In the genomic region with DNA sequence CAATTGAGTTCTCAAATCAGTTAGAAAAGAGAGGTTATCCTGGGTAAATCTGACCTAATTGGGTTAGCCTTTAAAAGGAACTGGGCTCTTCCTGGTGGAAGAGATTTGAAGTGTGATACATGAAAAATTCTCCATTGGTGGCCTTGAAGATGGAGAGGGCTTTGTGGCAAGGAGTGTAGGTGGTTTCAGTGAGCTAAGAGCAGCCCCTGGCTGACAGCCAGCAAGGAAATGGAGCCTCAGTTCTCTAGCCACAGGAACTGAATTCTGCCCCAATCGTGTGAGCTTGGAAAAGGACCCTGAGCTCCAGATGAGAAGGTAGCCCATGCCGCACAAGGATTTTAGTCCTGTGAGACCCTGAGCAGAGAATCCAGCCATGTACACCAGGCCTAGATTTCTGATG, we compare ENCODE assay signal across 21 cellular contexts. TPM values are rescaled to one million over a fixed set of nuclear protein-coding genes. Genes with fewer than 3 reads are reported as not detected.
A peak's percentile ranks its signal among the peaks of the same experiment; 100 is the strongest.
DNase-seq lines count a peak whose midpoint lies in the region; ATAC-seq and TF ChIP-seq lines count a peak whose summit lies in the region.
"Had no signal": no experiment of that assay in that cellular context is flagged by ENCODE, and none has a peak within 500 bp of the region (broad histone marks: within the 10 kb centered on the region; RNA-seq: fewer than 3 reads in every experiment).

No MANE protein-coding gene starts in this region.

- no peak overlapping the region for H3K27ac Mint-ChIP-seq in activated CD8-positive, alpha-beta T cell treated with anti-CD3 and anti-CD28 coated beads, Interleukin-2, amount 10 ng/mL, durations not matched to agents 7 days and 5 days
- H3K27ac Mint-ChIP-seq: activated B cell treated with CpG ODN at 0.5 μM for 24 hours; activated T-helper 1 cell treated with anti-CD3 and anti-CD28 coated beads, Interleukin-12 subunit alpha, Interleukin-12 subunit beta, Interleukin-2, Interleukin-4 antibody, amounts not matched to agents 30 ng/mL and 10 ng/mL and 1 ng/mL, durations not matched to agents 14 hours and 24 hours and 36 hours; stimulated activated memory B cell treated with anti-CD40 and anti-IgM and Interleukin-4, amounts not matched to agents 10 μg/mL and 1 μg/mL and 100 μg/mL, for 72 hours; T-helper 1 cell treated with Interleukin-12 subunit alpha and Interleukin-12 subunit beta and Interleukin-4 antibody, amounts not matched to agents 30 μg/mL and 1 μg/mL, for 36 hours had no signal

- H3K4me1 Mint-ChIP-seq in activated CD8-positive, alpha-beta T cell treated with anti-CD3 and anti-CD28 coated beads, Interleukin-2, amount 10 ng/mL, durations not matched to agents 7 days and 5 days (ENCODE audit: low read depth): peaks cover 10% of the 10 kb centered on the region
- H3K4me1 Mint-ChIP-seq: CD14-positive monocyte; stimulated activated memory B cell treated with anti-CD40 and anti-IgM and Interleukin-4, amounts not matched to agents 10 μg/mL and 1 μg/mL and 100 μg/mL, for 72 hours had no signal

- no peaks in the 10 kb centered on the region for H3K4me1 ChIP-seq in upper lobe of right lung

- H3K4me3 ChIP-seq in upper lobe of right lung: no peak overlapping the region
- H3K4me3 ChIP-seq: A549, adrenal gland, transverse colon had no signal

- no peaks in the 10 kb centered on the region for H3K9me3 ChIP-seq in upper lobe of right lung
- H3K9me3 ChIP-seq: A549, adrenal gland, transverse colon had no signal

- peak; percentile 49 for ATAC-seq in activated CD8-positive, alpha-beta T cell treated with anti-CD3 and anti-CD28 coated beads, Interleukin-2, amount 10 ng/mL, durations not matched to agents 7 days and 5 days
- ATAC-seq in upper lobe of right lung: peak; percentile 12
- ATAC-seq in GM21619 (IDR thresholded peaks at IDR 0.05; ENCODE audit: unreplicated experiment): no peak
- ATAC-seq in HG03108 (IDR thresholded peaks at IDR 0.05; ENCODE audit: unreplicated experiment): no peak
- ATAC-seq: A549; stimulated activated memory B cell treated with anti-CD40 and anti-IgM and Interleukin-4, amounts not matched to agents 10 μg/mL and 1 μg/mL and 100 μg/mL, for 72 hours had no signal

- CTCF ChIA-PET in activated CD8-positive, alpha-beta T cell treated with anti-CD3 and anti-CD28 coated beads, Interleukin-2, amount 10 ng/mL, durations not matched to agents 7 days and 5 days (lab: Charles Lee): interaction anchor here (1.2 to 1.4 kb wide), 2 partner anchors 52 to 239 kb away, joined by 3 to 4 read pairs; no protein-coding TSS in a partner anchor

- H3K27me3 Mint-ChIP-seq in activated CD8-positive, alpha-beta T cell treated with anti-CD3 and anti-CD28 coated beads, Interleukin-2, amount 10 ng/mL, durations not matched to agents 7 days and 5 days (ENCODE audit: low read depth): no peaks in the 10 kb centered on the region
- H3K27me3 Mint-ChIP-seq: activated B cell treated with CpG ODN at 0.5 μM for 24 hours had no signal

- TF ChIP-seq CTCF in upper lobe of right lung (IDR thresholded peaks at IDR 0.05): no peak

- no peak overlapping the region for H3K27ac ChIP-seq in upper lobe of right lung
- H3K27ac ChIP-seq: adrenal gland, transverse colon had no signal

- peak; percentile 13 for DNase-seq in NCI-H2196 (lab: John Stamatoyannopoulos, UW; ENCODE audit: unreplicated experiment)
- DNase-seq in NCI-H2196 treated with DMSO at 0.1 percent for 48 hours (lab: John Stamatoyannopoulos, UW; ENCODE audit: unreplicated experiment): no peak
- peak; percentile 75 for DNase-seq in NCI-H2029 (lab: John Stamatoyannopoulos, UW)
- no peak for DNase-seq in activated CD8-positive, alpha-beta T cell treated with anti-CD3 and anti-CD28 coated beads, Interleukin-2, amount 10 ng/mL, durations not matched to agents 7 days and 5 days
- no peak for DNase-seq in upper lobe of right lung
- DNase-seq in NCI-H146 treated with DMSO at 0.1 percent for 48 hours (lab: John Stamatoyannopoulos, UW; ENCODE audit: unreplicated experiment): no peak
- DNase-seq: activated B cell treated with CpG ODN at 0.5 μM for 24 hours; activated CD8-positive, alpha-beta memory T cell treated with anti-CD3 and anti-CD28 coated beads for 24 hours; adrenal gland; hypothalamus; NCI-H2081 treated with DMSO at 0.1 percent for 48 hours; NCI-H774; stimulated activated CD4-positive, alpha-beta T cell treated with anti-CD3 and anti-CD28 coated beads, Interleukin-12 subunit alpha, Interleukin-12 subunit beta, amount 100 ng/mL, for 4 hours; transverse colon had no signal

- H3K36me3 Mint-ChIP-seq in activated CD8-positive, alpha-beta T cell treated with anti-CD3 and anti-CD28 coated beads, Interleukin-2, amount 10 ng/mL, durations not matched to agents 7 days and 5 days (ENCODE audit: low read depth): no peaks in the 10 kb centered on the region
- H3K36me3 Mint-ChIP-seq: CD14-positive monocyte; stimulated activated memory B cell treated with anti-CD40 and anti-IgM and Interleukin-4, amounts not matched to agents 10 μg/mL and 1 μg/mL and 100 μg/mL, for 72 hours had no signal

- no peaks in the 10 kb centered on the region for H3K27me3 ChIP-seq in upper lobe of right lung
- H3K27me3 ChIP-seq: adrenal gland, transverse colon had no signal

- H3K4me3 Mint-ChIP-seq in activated CD8-positive, alpha-beta T cell treated with anti-CD3 and anti-CD28 coated beads, Interleukin-2, amount 10 ng/mL, durations not matched to agents 7 days and 5 days: no peak overlapping the region
- H3K4me3 Mint-ChIP-seq: activated B cell treated with CpG ODN at 0.5 μM for 24 hours; activated T-helper 1 cell treated with anti-CD3 and anti-CD28 coated beads, Interleukin-12 subunit alpha, Interleukin-12 subunit beta, Interleukin-2, Interleukin-4 antibody, amounts not matched to agents 30 ng/mL and 10 ng/mL and 1 ng/mL, durations not matched to agents 14 hours and 24 hours and 36 hours; CD14-positive monocyte; stimulated activated memory B cell treated with anti-CD40 and anti-IgM and Interleukin-4, amounts not matched to agents 10 μg/mL and 1 μg/mL and 100 μg/mL, for 72 hours; T-helper 1 cell treated with Interleukin-12 subunit alpha and Interleukin-12 subunit beta and Interleukin-4 antibody, amounts not matched to agents 30 μg/mL and 1 μg/mL, for 36 hours had no signal

- H3K9me3 Mint-ChIP-seq in activated CD8-positive, alpha-beta T cell treated with anti-CD3 and anti-CD28 coated beads, Interleukin-2, amount 10 ng/mL, durations not matched to agents 7 days and 5 days (ENCODE audit: insufficient read depth): no peaks in the 10 kb centered on the region
- H3K9me3 Mint-ChIP-seq: activated B cell treated with CpG ODN at 0.5 μM for 24 hours; activated T-helper 1 cell treated with anti-CD3 and anti-CD28 coated beads, Interleukin-12 subunit alpha, Interleukin-12 subunit beta, Interleukin-2, Interleukin-4 antibody, amounts not matched to agents 30 ng/mL and 10 ng/mL and 1 ng/mL, durations not matched to agents 14 hours and 24 hours and 36 hours; stimulated activated memory B cell treated with anti-CD40 and anti-IgM and Interleukin-4, amounts not matched to agents 10 μg/mL and 1 μg/mL and 100 μg/mL, for 72 hours; T-helper 1 cell treated with Interleukin-12 subunit alpha and Interleukin-12 subunit beta and Interleukin-4 antibody, amounts not matched to agents 30 μg/mL and 1 μg/mL, for 36 hours had no signal

- POLR2A ChIA-PET in activated CD8-positive, alpha-beta T cell treated with anti-CD3 and anti-CD28 coated beads, Interleukin-2, amount 10 ng/mL, durations not matched to agents 7 days and 5 days (lab: Charles Lee): interaction anchor here (0.9 kb wide), 1 partner anchor 12 kb away, joined by 4 read pairs; a partner anchor contains a TSS

- no peaks in the 10 kb centered on the region for H3K36me3 ChIP-seq in upper lobe of right lung
- H3K36me3 ChIP-seq: adrenal gland, transverse colon had no signal

- intact Hi-C loops in upper lobe of right lung (cut with DNase I): no loop called here

RNA-seq across cellular contexts. Expression of a gene that starts 12.7 kb away (rescaled TPM):
- 1 to 10 TPM; 8.4 to 9.5 TPM for total RNA-seq in activated CD8-positive, alpha-beta T cell treated with anti-CD3 and anti-CD28 coated beads, Interleukin-2, amount 10 ng/mL, durations not matched to agents 7 days and 5 days
- total RNA-seq in upper lobe of right lung: 72.6 TPM

Comparison
In these comparisons a context has a peak if more than half of its experiments do, and no peak if none do; other contexts are left out.
1. DNase-seq: peak in NCI-H2196 (single experiment) and NCI-H2029 (single experiment); none in NCI-H2196 treated with DMSO at 0.1 percent for 48 hours (single experiment), activated CD8-positive, alpha-beta T cell treated with anti-CD3 and anti-CD28 coated beads, Interleukin-2, amount 10 ng/mL, durations not matched to agents 7 days and 5 days (single experiment), upper lobe of right lung (single experiment) and NCI-H146 treated with DMSO at 0.1 percent for 48 hours (single experiment).
2. ATAC-seq: peak in activated CD8-positive, alpha-beta T cell treated with anti-CD3 and anti-CD28 coated beads, Interleukin-2, amount 10 ng/mL, durations not matched to agents 7 days and 5 days (single experiment) and upper lobe of right lung (single experiment); none in GM21619 (single experiment) and HG03108 (single experiment).